In the genomic region with DNA sequence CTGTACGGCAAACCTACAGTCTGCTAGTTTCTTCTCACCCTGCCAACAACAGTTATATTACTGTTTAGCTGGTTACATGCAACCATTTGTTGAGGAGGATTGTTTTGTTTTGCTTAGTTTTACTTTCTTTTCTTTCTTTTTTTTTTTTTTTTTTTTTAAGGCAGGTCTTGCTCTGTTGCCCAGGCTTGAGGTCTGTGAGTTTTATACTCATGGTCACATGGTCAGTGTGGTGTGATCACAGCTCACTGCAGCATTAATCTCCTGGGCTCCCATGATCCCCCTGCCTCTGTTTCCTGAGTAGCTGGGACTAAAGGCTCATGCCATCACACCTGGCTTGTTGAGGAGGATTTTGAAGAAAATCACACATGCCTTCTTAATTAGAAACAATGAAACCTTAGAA, we compare ENCODE assay signal across 14 cellular contexts.
A peak's percentile ranks its signal among the peaks of the same experiment; 100 is the strongest.
DNase-seq lines count a peak whose midpoint lies in the region; ATAC-seq and TF ChIP-seq lines count a peak whose summit lies in the region.
"Had no signal": no experiment of that assay in that cellular context is flagged by ENCODE, and none has a peak within 500 bp of the region (broad histone marks: within the 10 kb centered on the region; RNA-seq: fewer than 3 reads in every experiment).

No MANE protein-coding gene starts in this region.

- no peak overlapping the region for H3K27ac Mint-ChIP-seq in stimulated activated naive CD8-positive, alpha-beta T cell treated with anti-CD3 and anti-CD28 coated beads, Interleukin-15, amount 100 ng/mL, for 72 hours
- H3K27ac Mint-ChIP-seq: naive thymus-derived CD4-positive, alpha-beta T cell; T-helper 2 cell treated with Interferon-gamma antibody and Interleukin-4, amounts not matched to agents 5 μg/mL and 100 μg/mL, for 36 hours had no signal

- H3K4me3 Mint-ChIP-seq in stimulated activated naive CD8-positive, alpha-beta T cell treated with anti-CD3 and anti-CD28 coated beads, Interleukin-15, amount 100 ng/mL, for 72 hours, result no peak overlapping the region
- H3K4me3 Mint-ChIP-seq: naive thymus-derived CD4-positive, alpha-beta T cell; T-helper 2 cell treated with Interferon-gamma antibody and Interleukin-4, amounts not matched to agents 5 μg/mL and 100 μg/mL, for 36 hours had no signal

- H3K27ac ChIP-seq in dorsolateral prefrontal cortex, result no peak overlapping the region
- H3K27ac ChIP-seq: upper lobe of right lung had no signal

- H3K4me3 ChIP-seq in H7 (ENCODE audit: insufficient read depth, low read depth, low read length) (no peak overlapping the region), dorsolateral prefrontal cortex (no peak overlapping the region)
- H3K4me3 ChIP-seq: upper lobe of right lung had no signal

- intact Hi-C loops in dorsolateral prefrontal cortex (cut with DNase I), result no loop called here

- H3K4me1 Mint-ChIP-seq in stimulated activated naive CD8-positive, alpha-beta T cell treated with anti-CD3 and anti-CD28 coated beads, Interleukin-15, amount 100 ng/mL, for 72 hours, result no peaks in the 10 kb centered on the region
- H3K4me1 Mint-ChIP-seq: naive thymus-derived CD4-positive, alpha-beta T cell had no signal

- no peaks in the 10 kb centered on the region for H3K27me3 Mint-ChIP-seq in stimulated activated naive CD8-positive, alpha-beta T cell treated with anti-CD3 and anti-CD28 coated beads, Interleukin-15, amount 100 ng/mL, for 72 hours
- H3K27me3 Mint-ChIP-seq: naive thymus-derived CD4-positive, alpha-beta T cell had no signal

- ATAC-seq in GM19023 (IDR thresholded peaks at IDR 0.05; ENCODE audit: unreplicated experiment) (peak; percentile 82), HG02571 (IDR thresholded peaks at IDR 0.05; ENCODE audit: unreplicated experiment) (peak; percentile 61), HG03196 (IDR thresholded peaks at IDR 0.05; ENCODE audit: unreplicated experiment) (peak; percentile 93)
- no peak for ATAC-seq in stimulated activated naive CD8-positive, alpha-beta T cell treated with anti-CD3 and anti-CD28 coated beads, Interleukin-15, amount 100 ng/mL, for 72 hours
- ATAC-seq: naive thymus-derived CD4-positive, alpha-beta T cell; upper lobe of right lung had no signal

- H3K36me3 ChIP-seq in H7 (replicated peaks; ENCODE audit: control insufficient read depth, insufficient read depth, low read length), result no peaks in the 10 kb centered on the region
- H3K36me3 ChIP-seq: upper lobe of right lung had no signal

- peak; percentile 76 for DNase-seq in kidney tubule cell (ENCODE audit: low spot score)
- no peak for DNase-seq in H7
- DNase-seq in dorsolateral prefrontal cortex, result no peak
- no peak for DNase-seq in stimulated activated naive CD8-positive, alpha-beta T cell treated with anti-CD3 and anti-CD28 coated beads, Interleukin-15, amount 100 ng/mL, for 72 hours
- DNase-seq in GM19240 (ENCODE audit: insufficient read length, low spot score), result no peak
- DNase-seq: activated CD8-positive, alpha-beta memory T cell treated with anti-CD3 and anti-CD28 coated beads for 24 hours; COR-L47; cortex of kidney; naive thymus-derived CD4-positive, alpha-beta T cell; upper lobe of right lung had no signal

- peaks cover 0 to 7% of the 10 kb centered on the region in 2 donors for H3K9me3 Mint-ChIP-seq in stimulated activated naive CD8-positive, alpha-beta T cell treated with anti-CD3 and anti-CD28 coated beads, Interleukin-15, amount 100 ng/mL, for 72 hours
- H3K9me3 Mint-ChIP-seq: T-helper 2 cell treated with Interferon-gamma antibody and Interleukin-4, amounts not matched to agents 5 μg/mL and 100 μg/mL, for 36 hours had no signal

- H3K27me3 ChIP-seq in H7 (ENCODE audit: control insufficient read depth, insufficient read depth, low read length) (no peaks in the 10 kb centered on the region), dorsolateral prefrontal cortex (no peaks in the 10 kb centered on the region)
- H3K27me3 ChIP-seq: upper lobe of right lung had no signal

- TF ChIP-seq CTCF in dorsolateral prefrontal cortex (IDR thresholded peaks at IDR 0.05 in 54 of 56, conservative IDR thresholded peaks at IDR 0.05 in 2 of 56; ENCODE audit: low read depth in 1 of 56, partially characterized antibody in 56 of 56), result no peak
